Comparison of ENCODE assay signal across 8 cellular contexts in the genomic region with DNA sequence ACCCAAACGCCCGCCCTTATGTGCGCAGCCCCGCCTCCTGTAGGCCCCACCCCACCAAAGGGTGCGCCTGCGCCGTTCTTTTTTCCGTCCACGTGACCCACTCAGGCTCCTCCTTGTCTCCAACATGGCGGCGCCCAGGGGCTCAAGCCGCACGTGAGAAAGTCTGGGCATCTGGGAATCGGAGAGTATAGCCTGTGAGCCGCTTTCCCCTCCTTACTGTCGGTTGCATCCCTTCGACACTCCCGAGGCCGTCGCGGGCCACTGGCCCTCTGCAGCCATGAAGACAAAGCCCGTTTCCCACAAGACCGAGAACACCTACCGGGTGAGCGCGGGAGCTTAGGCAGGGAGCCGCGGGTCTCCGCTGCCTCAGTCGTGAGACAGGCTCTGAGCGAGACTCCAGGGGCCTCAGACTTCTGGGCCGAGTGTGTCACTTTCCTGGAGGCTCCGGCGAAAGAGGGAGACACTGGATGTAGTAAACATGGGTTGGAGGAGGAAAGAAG. TPM values are rescaled to one million over a fixed set of nuclear protein-coding genes. Genes with fewer than 3 reads are reported as not detected.
DNase-seq lines count a peak whose midpoint lies in the region; ATAC-seq lines count a peak whose summit lies in the region.

A gene (plus strand): TSS at position 100 of the 500 bp plus-strand sequence. CDS start 178 bp downstream, at position 278.

- H4K5ac ChIP-seq in mesendoderm (ENCODE audit: low read length) = no peak within 1 kb of the TSS

- no peak within 1 kb of the TSS for H2BK120ac ChIP-seq in mesendoderm (ENCODE audit: low read depth, low read length)

- peaks cover 10% of the 10 kb centered on the region for H3K79me1 ChIP-seq in mesendoderm (ENCODE audit: low read length)

- peak within 1 kb of the TSS; percentile 76 for H3K4me2 ChIP-seq in mesendoderm (ENCODE audit: low read length)

- peak within 1 kb of the TSS; percentile 30 for H4K8ac ChIP-seq in mesendoderm (ENCODE audit: low read depth, low read length)

- H3K27ac ChIP-seq in mesendoderm (ENCODE audit: low read depth, low read length) = no peak within 1 kb of the TSS

- no peaks in the 10 kb centered on the region for H3K9me3 ChIP-seq in endocrine pancreas (ENCODE audit: control insufficient read depth, low read length)

- no peak within 1 kb of the TSS for H2AK5ac ChIP-seq in mesendoderm (ENCODE audit: low read length)

- no peak within 1 kb of the TSS for H2BK15ac ChIP-seq in mesendoderm (replicated peaks; ENCODE audit: low read depth)

- DNase-seq in COR-L47 (lab: John Stamatoyannopoulos, UW) (peak; percentile 88), HT1080 (ENCODE audit: low read depth) (peak; percentile 81), NOMO-1 treated with dmso at 0.1 percent for 144 hours (lab: John Stamatoyannopoulos, UW; ENCODE audit: unreplicated experiment) (peak; percentile 70), mesendoderm (peak; percentile 94)
- DNase-seq in activated CD8-positive, alpha-beta memory T cell treated with anti-CD3 and anti-CD28 coated beads for 4 hours (ENCODE audit: low read depth in 2 of 2) = peak; percentile 89 to 93
- peak; percentile 89 for DNase-seq in stimulated activated CD8-positive, alpha-beta memory T cell treated with anti-CD3 and anti-CD28 coated beads, Interleukin-12 subunit alpha, Interleukin-12 subunit beta, amount 100 ng/mL, for 4 hours (ENCODE audit: low read depth)

- peak; percentile 99 for ATAC-seq in GM21367 (IDR thresholded peaks at IDR 0.05; ENCODE audit: unreplicated experiment)

- peak within 1 kb of the TSS; percentile 16 for H3K4ac ChIP-seq in mesendoderm (ENCODE audit: low read depth, low read length)

- H3K4me3 ChIP-seq in endocrine pancreas (ENCODE audit: control insufficient read depth, insufficient read depth, low read length) (peak within 1 kb of the TSS; percentile 66), mesendoderm (ENCODE audit: low read length) (peak within 1 kb of the TSS; percentile 99)

- H3K18ac ChIP-seq in mesendoderm (ENCODE audit: low read length) = peak within 1 kb of the TSS; percentile 46

- H3K56ac ChIP-seq in mesendoderm (ENCODE audit: low read length) = peak within 1 kb of the TSS; percentile 96

- H3K9ac ChIP-seq in endocrine pancreas (ENCODE audit: control insufficient read depth, insufficient read depth, low read length) = peak within 1 kb of the TSS; percentile 82
- peak within 1 kb of the TSS; percentile 89 for H3K9ac ChIP-seq in mesendoderm (ENCODE audit: low read length)

- no peak within 1 kb of the TSS for H2BK5ac ChIP-seq in mesendoderm (ENCODE audit: low read length)

- H3K27me3 ChIP-seq in endocrine pancreas (ENCODE audit: control insufficient read depth, insufficient read depth, low read length) = no peaks in the 10 kb centered on the region
- no peaks in the 10 kb centered on the region for H3K27me3 ChIP-seq in mesendoderm (ENCODE audit: insufficient read depth, low read length, poor library complexity)

- no peak within 1 kb of the TSS for H3K23ac ChIP-seq in mesendoderm (ENCODE audit: low read length)

- no CpG with 5 or more reads among the region's 34 CpGs for WGBS in mesendoderm (ENCODE audit: extremely low coverage, insufficient coverage, low lambda C conversion rate)

- H3K36me3 ChIP-seq in endocrine pancreas (ENCODE audit: control insufficient read depth, insufficient read depth, low read length) (no peaks in the 10 kb centered on the region), mesendoderm (ENCODE audit: control insufficient read depth, insufficient read depth, low read length) (no peaks in the 10 kb centered on the region)

- peaks cover 20% of the 10 kb centered on the region for H3K79me2 ChIP-seq in mesendoderm (ENCODE audit: control insufficient read depth, insufficient read depth, low read length)

- H3K4me1 ChIP-seq in endocrine pancreas (ENCODE audit: control insufficient read depth, insufficient read depth, low read length) (peaks cover 6% of the 10 kb centered on the region), mesendoderm (ENCODE audit: control insufficient read depth, low read depth, low read length) (no peaks in the 10 kb centered on the region)

RNA-seq across cellular contexts. Expression of the gene that starts here (rescaled TPM):
- 24.3 and 25.3 TPM in 2 replicates for total RNA-seq in HT1080 (2014; rRNA removed; shearing (Covaris generic))
- 7.5 and 10.0 TPM in 2 replicates for polyA plus RNA-seq in HT1080 (2015; cell fraction: cytosol; rRNA removed)
- 43.6 and 43.9 TPM in 2 replicates for polyA plus RNA-seq in HT1080 (2015; cell fraction: nucleus; rRNA removed)
- 18.4 TPM for polyA plus RNA-seq in mesendoderm (2013, experiment 1 of 2)
- 17.3 TPM for polyA plus RNA-seq in mesendoderm (2013, experiment 2 of 2)
